1 cellular context compared by ENCODE assay signal in the genomic region with DNA sequence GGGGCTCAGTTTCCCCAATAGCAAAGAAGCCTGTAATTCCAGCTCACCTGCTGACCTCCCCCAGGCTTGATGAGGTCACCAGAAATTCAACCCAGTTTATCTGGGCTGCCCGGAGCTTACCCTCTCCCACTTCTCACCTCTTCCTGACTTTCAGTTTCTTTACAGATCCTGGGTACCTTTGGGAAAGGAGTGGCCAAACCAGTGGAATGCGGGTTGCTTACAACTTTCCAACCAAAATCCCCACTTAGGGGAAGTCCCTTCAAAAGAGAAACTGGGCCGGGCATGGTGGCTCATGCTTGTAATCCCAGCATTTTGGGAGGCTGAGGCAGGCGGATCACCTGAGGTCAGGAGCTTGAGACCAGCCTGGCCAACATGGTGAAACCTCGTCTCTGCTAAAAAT. TPM values are rescaled to one million over a fixed set of nuclear protein-coding genes. Genes with fewer than 3 reads are reported as not detected.
"Had no signal": no experiment of that assay in that cellular context is flagged by ENCODE, and none has a peak within 500 bp of the region (broad histone marks: within the 10 kb centered on the region; RNA-seq: fewer than 3 reads in every experiment).

No MANE protein-coding gene starts in this region.

RNA-seq across cellular contexts. Expression of gene TSSK3, which starts 20.4 kb away (rescaled TPM):
- total RNA-seq: kidney epithelial cell had no signal
